Comparison of ENCODE assay signal across 11 cellular contexts in the genomic region with DNA sequence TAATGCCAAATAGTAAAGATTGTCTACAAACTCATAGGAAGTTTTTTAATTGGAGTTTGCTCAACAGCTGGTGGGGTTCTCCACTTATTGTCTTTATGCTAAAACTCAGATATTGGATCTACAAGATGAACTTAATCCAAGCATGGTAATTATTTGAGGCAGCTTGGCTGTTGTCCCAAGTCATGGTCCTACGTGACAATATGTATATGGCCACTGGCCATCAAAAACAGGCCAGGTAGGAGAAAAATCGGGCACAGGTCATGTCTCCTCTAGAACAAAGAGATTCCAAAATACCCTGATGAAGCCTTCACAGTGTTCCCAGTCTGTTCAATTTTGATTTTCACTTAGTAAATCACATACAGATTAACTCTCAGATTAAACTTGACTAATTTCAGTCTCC.
"Had no signal": no experiment of that assay in that cellular context is flagged by ENCODE, and none has a peak within 500 bp of the region (broad histone marks: within the 10 kb centered on the region; RNA-seq: fewer than 3 reads in every experiment).

No MANE protein-coding gene starts in this region.

- H3K4me1 ChIP-seq: HAP-1 had no signal

- H3K36me3 ChIP-seq: HAP-1 had no signal

- H3K27ac ChIP-seq: GM23248 had no signal

- H2AFZ ChIP-seq: GM23248, GM23338 had no signal

- H3K9ac ChIP-seq: GM23248 had no signal

- DNase-seq: GM23248, GOT3, H7, H9, HCEC 1CT, HFFc6 had no signal

- H3K4me3 ChIP-seq: GM23248, GM23338, HAP-1 had no signal

- H3K4me2 ChIP-seq: GM23338 had no signal

- FAIRE-seq: H1, H54 had no signal

- ATAC-seq: GM23338, HCT116 had no signal

- H3K9me3 ChIP-seq: HAP-1 had no signal
